Comparison of ENCODE assay signal across 18 cellular contexts in genomic region chr12:73612571-73612970, GRCh38.
DNase-seq lines count a peak whose midpoint lies in the region; ATAC-seq and TF ChIP-seq lines count a peak whose summit lies in the region.
"Had no signal": no experiment of that assay in that cellular context is flagged by ENCODE, and none has a peak within 500 bp of the region (broad histone marks: within the 10 kb centered on the region; RNA-seq: fewer than 3 reads in every experiment).

No MANE protein-coding gene starts in this region.

- H3K27ac ChIP-seq in hepatocyte = peak overlapping the region; percentile 45

- H3K4me3 Mint-ChIP-seq in type B pancreatic cell = peak overlapping the region; percentile 53
- H3K4me3 Mint-ChIP-seq: B cell; CD4-positive, CD25-positive, alpha-beta regulatory T cell had no signal

- no peaks in the 10 kb centered on the region for H4K20me1 ChIP-seq in hepatocyte (ENCODE audit: insufficient read depth, poor library complexity, severe bottlenecking)

- H3K9me3 Mint-ChIP-seq in type B pancreatic cell = peaks cover 7% of the 10 kb centered on the region

- no peaks in the 10 kb centered on the region for H3K9me3 ChIP-seq in hepatocyte (ENCODE audit: low read depth)
- H3K9me3 ChIP-seq: Caco-2, HAP-1 had no signal

- no peak overlapping the region for H3K4me3 ChIP-seq in hepatocyte
- H3K4me3 ChIP-seq: HAP-1 had no signal

- peaks cover 16% of the 10 kb centered on the region for H3K4me1 Mint-ChIP-seq in type B pancreatic cell (ENCODE audit: unreplicated experiment)
- H3K4me1 Mint-ChIP-seq: B cell; CD4-positive, CD25-positive, alpha-beta regulatory T cell had no signal

- no peaks in the 10 kb centered on the region for H3K4me1 ChIP-seq in hepatocyte (ENCODE audit: insufficient read depth)
- H3K4me1 ChIP-seq: HAP-1 had no signal

- no peaks in the 10 kb centered on the region for H3K27me3 Mint-ChIP-seq in type B pancreatic cell
- H3K27me3 Mint-ChIP-seq: B cell; CD4-positive, CD25-positive, alpha-beta regulatory T cell had no signal

- H3K36me3 Mint-ChIP-seq in type B pancreatic cell = no peaks in the 10 kb centered on the region
- H3K36me3 Mint-ChIP-seq: CD4-positive, CD25-positive, alpha-beta regulatory T cell had no signal

- peak overlapping the region; percentile 85 for H3K27ac Mint-ChIP-seq in type B pancreatic cell
- H3K27ac Mint-ChIP-seq: B cell; CD4-positive, CD25-positive, alpha-beta regulatory T cell had no signal

- ATAC-seq in HG03139 (IDR thresholded peaks at IDR 0.05; ENCODE audit: unreplicated experiment) = no peak
- ATAC-seq: SK-N-SH treated with all-trans-retinoic acid at 6 μM for 48 hours had no signal

- no peaks in the 10 kb centered on the region for H3K79me2 ChIP-seq in hepatocyte

- no peaks in the 10 kb centered on the region for H3K27me3 ChIP-seq in hepatocyte

- H3K4me2 ChIP-seq in hepatocyte = peak overlapping the region; percentile 35

- DNase-seq in HuH-7 (ENCODE audit: low spot score) = peak; percentile 3
- peak; percentile 60 for DNase-seq in OCI-M1 (lab: John Stamatoyannopoulos, UW)
- peak; percentile 53 for DNase-seq in hepatocyte (ENCODE audit: low spot score)
- DNase-seq in type B pancreatic cell (ENCODE audit: extremely low spot score, unreplicated experiment) = no peak
- DNase-seq in NCI-H1930 (lab: John Stamatoyannopoulos, UW) = no peak
- DNase-seq in NOMO-1 treated with dmso at 0.1 percent for 144 hours (lab: John Stamatoyannopoulos, UW; ENCODE audit: unreplicated experiment) = no peak
- DNase-seq: CD4-positive, CD25-positive, alpha-beta regulatory T cell; NCI-H146; NCI-H2107; NCI-H345; NCI-H526 treated with DMSO at 0.1 percent for 48 hours; SHP77; T-helper 1 cell had no signal

- TF ChIP-seq CTCF in hepatocyte (IDR thresholded peaks at IDR 0.05; ENCODE audit: poor library complexity) (no peak), type B pancreatic cell (conservative IDR thresholded peaks at IDR 0.05) (no peak)

- no peak overlapping the region for H2AFZ ChIP-seq in hepatocyte

- H3K36me3 ChIP-seq in hepatocyte (replicated peaks; ENCODE audit: insufficient read depth, low read depth) = no peaks in the 10 kb centered on the region
- H3K36me3 ChIP-seq: HAP-1 had no signal

- no peaks in the 10 kb centered on the region for H3K9me2 ChIP-seq in hepatocyte (replicated peaks; ENCODE audit: insufficient read depth)

Comparison
In these comparisons a context has a peak if more than half of its experiments do, and no peak if none do; other contexts are left out.
1. DNase-seq: peak in HuH-7 (single experiment), OCI-M1 (single experiment) and hepatocyte (single experiment); none in type B pancreatic cell (single experiment), NCI-H1930 (0 of 2) and NOMO-1 treated with dmso at 0.1 percent for 144 hours (single experiment).